8 cellular contexts compared by ENCODE assay signal in the genomic region with DNA sequence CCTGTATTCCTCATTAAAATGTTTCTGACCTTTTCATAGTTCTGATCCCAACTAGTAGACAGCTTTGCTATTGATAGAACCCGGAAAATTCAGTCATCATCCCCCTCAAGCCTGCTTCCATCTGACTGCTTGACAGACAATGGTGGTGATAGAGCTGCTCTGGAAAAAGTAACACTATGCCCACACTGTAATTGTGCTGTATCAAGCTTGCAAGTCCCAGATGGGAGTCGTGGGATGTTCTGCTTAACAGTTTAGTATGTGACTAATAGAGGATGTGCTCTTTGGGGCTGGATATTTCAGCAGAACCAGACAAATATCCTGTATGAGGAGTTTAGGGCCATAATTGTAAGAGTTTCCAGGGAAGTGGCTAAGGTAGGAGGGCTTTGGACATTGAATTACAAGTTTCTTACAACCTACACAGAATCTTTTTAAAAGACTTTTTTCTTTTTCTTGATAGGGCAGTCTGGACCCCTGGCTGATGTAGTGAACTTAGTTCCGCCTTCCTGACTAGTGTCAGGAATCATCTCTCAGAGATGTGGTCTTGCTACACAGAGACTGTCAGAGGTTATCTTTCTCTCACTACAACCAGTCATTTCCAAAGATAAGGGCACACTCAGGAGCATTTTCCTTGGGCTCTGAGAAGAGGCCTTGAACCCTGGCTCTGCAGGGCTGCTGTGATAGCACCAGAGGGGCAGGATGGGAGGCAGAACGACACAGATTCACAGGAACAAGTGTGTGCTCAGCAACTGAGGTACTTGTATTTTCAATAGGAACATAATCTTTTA.
DNase-seq lines count a peak whose midpoint lies in the region; ATAC-seq and TF ChIP-seq lines count a peak whose summit lies in the region.

No MANE protein-coding gene starts in this region.

- H3K27ac ChIP-seq in heart left ventricle, result peak overlapping the region in 4 of 12 donors; percentile 34 to 72 (median 40)
- peak overlapping the region; percentile 50 for H3K27ac ChIP-seq in PC-9

- H3K36me3 ChIP-seq in heart left ventricle, result no peaks in the 10 kb centered on the region
- H3K36me3 ChIP-seq in PC-9 (ENCODE audit: low read depth), result no peaks in the 10 kb centered on the region

- POLR2A ChIA-PET in PC-9 (lab: Charles Lee; ENCODE audit: unreplicated experiment), result no interaction called here

- CTCF ChIA-PET in PC-9 (lab: Charles Lee), result interaction anchor here (0.7 kb wide), 1 partner anchor 135 kb away, joined by 7 read pairs; no protein-coding TSS in a partner anchor

- H3K4me3 ChIP-seq in heart left ventricle, result no peak overlapping the region
- H3K4me3 ChIP-seq in PC-9, result no peak overlapping the region
- H3K4me3 ChIP-seq in fibroblast of pulmonary artery (replicated peaks; ENCODE audit: low read depth, low read length), result no peak overlapping the region

- TF ChIP-seq CTCF in heart left ventricle (IDR thresholded peaks at IDR 0.05) (no peak), PC-9 (conservative IDR thresholded peaks at IDR 0.05) (no peak), fibroblast of pulmonary artery (IDR thresholded peaks at IDR 0.05; ENCODE audit: low read length, missing control alignments) (no peak)

- no peak overlapping the region for H3K4me2 ChIP-seq in PC-9

- H3K9me3 ChIP-seq in heart left ventricle, result no peaks in the 10 kb centered on the region
- H3K9me3 ChIP-seq in PC-9 (ENCODE audit: insufficient read depth, low read depth), result no peaks in the 10 kb centered on the region

- H3K9me2 ChIP-seq in PC-9 (ENCODE audit: insufficient read depth), result no peaks in the 10 kb centered on the region

- ATAC-seq in heart left ventricle (peak in 3 of 4 donors; percentile 19 to 76 (median 44)), GM19455 (IDR thresholded peaks at IDR 0.05; ENCODE audit: unreplicated experiment) (no peak), GM18861 (IDR thresholded peaks at IDR 0.05; ENCODE audit: unreplicated experiment) (no peak), GM19467 (IDR thresholded peaks at IDR 0.05; ENCODE audit: unreplicated experiment) (no peak)

- H2AFZ ChIP-seq in PC-9, result no peak overlapping the region

- peaks cover 22% of the 10 kb centered on the region for H3F3A ChIP-seq in PC-9 (ENCODE audit: insufficient read depth, low read depth)

- 66 to 68% (median 67%) methylated on average over 4 of the region's 4 CpGs for WGBS in heart left ventricle, 4 donors

- H3K79me2 ChIP-seq in PC-9 (ENCODE audit: low read depth), result no peaks in the 10 kb centered on the region

- H4K20me1 ChIP-seq in PC-9 (ENCODE audit: insufficient read depth), result no peaks in the 10 kb centered on the region

- DNase-seq in heart left ventricle, result no peak
- DNase-seq in cardiac septum (ENCODE audit: low spot score), result no peak
- DNase-seq in PC-9, result no peak
- DNase-seq in fibroblast of pulmonary artery (ENCODE audit: low read depth), result peak; percentile 62
- peak; percentile 61 for DNase-seq in superior temporal gyrus (ENCODE audit: extremely low spot score)

- BruUV-seq in PC-9 (replicated peaks; lab: Mats Ljungman, UMichigan), result no TSS peak

- intact Hi-C loops in heart left ventricle (cut with DNase I) (no loop called here), cardiac septum (cut with DNase I) (no loop called here), PC-9 (cut with micrococcal nuclease; ENCODE audit: unreplicated experiment) (loop anchor here (5.0 kb wide), 1 partner anchor 159 kb away; the partner anchor contains the start of gene RBMS1)

- TF ChIP-seq POLR2A in heart left ventricle (IDR thresholded peaks at IDR 0.05), result no peak

- H3K27me3 ChIP-seq in heart left ventricle, result no peaks in the 10 kb centered on the region
- H3K27me3 ChIP-seq in PC-9 (ENCODE audit: insufficient read depth, low read depth), result no peaks in the 10 kb centered on the region

- H3K4me1 ChIP-seq in heart left ventricle, result peaks cover 0 to 36% (median 5%) of the 10 kb centered on the region in 12 donors
- peaks cover 41% of the 10 kb centered on the region for H3K4me1 ChIP-seq in PC-9 (replicated peaks; ENCODE audit: insufficient read depth)

Comparison
In these comparisons a context has a peak if more than half of its experiments do, and no peak if none do; other contexts are left out.
1. ATAC-seq: peak in heart left ventricle (3 of 4); none in GM19455 (single experiment), GM18861 (single experiment) and GM19467 (single experiment).
2. DNase-seq: peak in fibroblast of pulmonary artery (single experiment) and superior temporal gyrus (single experiment); none in heart left ventricle (0 of 5), cardiac septum (single experiment) and PC-9 (0 of 2).